Comparison of ENCODE assay signal across 17 cellular contexts in genomic region chr12:58414398-58414871, GRCh38.
DNase-seq lines count a peak whose midpoint lies in the region; ATAC-seq and TF ChIP-seq lines count a peak whose summit lies in the region.
"Had no signal": no experiment of that assay in that cellular context is flagged by ENCODE, and none has a peak within 500 bp of the region (broad histone marks: within the 10 kb centered on the region; RNA-seq: fewer than 3 reads in every experiment).

No MANE protein-coding gene starts in this region.

- ATAC-seq in omental fat pad (ENCODE audit: low FRiP score) (peak; percentile 44), GM21723 (IDR thresholded peaks at IDR 0.05; ENCODE audit: unreplicated experiment) (no peak), GM21390 (IDR thresholded peaks at IDR 0.05; ENCODE audit: unreplicated experiment) (no peak)
- ATAC-seq in activated T-cell treated with anti-CD3 and anti-CD28 coated beads, Interleukin-2, amount 50 U/mL, for 4 hours = no peak
- ATAC-seq: lower lobe of right lung had no signal

- DNase-seq in AG08396 (ENCODE audit: low spot score) = peak; percentile 9
- peak; percentile 50 for DNase-seq in NCI-H69 (lab: John Stamatoyannopoulos, UW)
- DNase-seq in dermis blood vessel endothelial cell = peak; percentile 34
- no peak for DNase-seq in omental fat pad (ENCODE audit: low spot score)
- no peak for DNase-seq in testis
- DNase-seq in activated T-cell treated with anti-CD3 and anti-CD28 coated beads, Interleukin-2, amount 50 U/mL, for 4 hours = no peak
- DNase-seq: activated CD4-positive, alpha-beta T cell treated with anti-CD3 and anti-CD28 coated beads, Interleukin-2, amount 50 U/mL, for 1 hour; activated effector memory CD4-positive, alpha-beta T cell treated with Interleukin-2 at 50 U/mL for 16 hours; endodermal cell; hypothalamus; lower lobe of right lung; NCI-H2171 treated with DMSO at 0.1 percent for 48 hours; T-helper 1 cell had no signal

- peaks cover 21% of the 10 kb centered on the region for H3K4me1 ChIP-seq in testis
- H3K4me1 ChIP-seq: lower lobe of right lung had no signal

- no peaks in the 10 kb centered on the region for H3K9me3 Mint-ChIP-seq in activated T-cell treated with anti-CD3 and anti-CD28 coated beads, Interleukin-2, amount 50 U/mL, for 4 hours
- H3K9me3 Mint-ChIP-seq: neural progenitor cell had no signal

- no peaks in the 10 kb centered on the region for H3K36me3 Mint-ChIP-seq in activated T-cell treated with anti-CD3 and anti-CD28 coated beads, Interleukin-2, amount 50 U/mL, for 4 hours (ENCODE audit: insufficient read depth)
- H3K36me3 Mint-ChIP-seq: brain, neural progenitor cell had no signal

- intact Hi-C loops in testis (cut with DNase I; ENCODE audit: low total_unique reads) = no loop called here

- no peaks in the 10 kb centered on the region for H3K27me3 ChIP-seq in testis
- H3K27me3 ChIP-seq: neural progenitor cell had no signal

- no peak overlapping the region for H3K4me3 ChIP-seq in testis
- H3K4me3 ChIP-seq: lower lobe of right lung, neural progenitor cell had no signal

- H3K27ac ChIP-seq in testis = peak overlapping the region in 1 of 2 donors; percentile 54
- H3K27ac ChIP-seq: lower lobe of right lung, neural progenitor cell had no signal

- H3K9me3 ChIP-seq in testis = no peaks in the 10 kb centered on the region
- H3K9me3 ChIP-seq: lower lobe of right lung had no signal

- no peaks in the 10 kb centered on the region for H3K36me3 ChIP-seq in testis (ENCODE audit: low read depth, missing control alignments)
- H3K36me3 ChIP-seq: lower lobe of right lung, neural progenitor cell had no signal

- H3K4me1 Mint-ChIP-seq in activated T-cell treated with anti-CD3 and anti-CD28 coated beads, Interleukin-2, amount 50 U/mL, for 4 hours (ENCODE audit: low read depth) = no peaks in the 10 kb centered on the region

- no peak for TF ChIP-seq POLR2A in testis (IDR thresholded peaks at IDR 0.05)

- H3K4me3 Mint-ChIP-seq in activated T-cell treated with anti-CD3 and anti-CD28 coated beads, Interleukin-2, amount 50 U/mL, for 4 hours = no peak overlapping the region
- H3K4me3 Mint-ChIP-seq: brain, endodermal cell, neural progenitor cell had no signal

- peaks cover 4% of the 10 kb centered on the region for H3K27me3 Mint-ChIP-seq in activated T-cell treated with anti-CD3 and anti-CD28 coated beads, Interleukin-2, amount 50 U/mL, for 4 hours (ENCODE audit: low read depth)

- 55 to 57% methylated on average over 2 of the region's 2 CpGs for WGBS in testis, 2 donors

- TF ChIP-seq CTCF in omental fat pad (IDR thresholded peaks at IDR 0.05) (no peak), testis (IDR thresholded peaks at IDR 0.05) (no peak)

Comparison
In these comparisons a context has a peak if more than half of its experiments do, and no peak if none do; other contexts are left out.
1. DNase-seq: peak in AG08396 (single experiment), NCI-H69 (single experiment) and dermis blood vessel endothelial cell (single experiment); none in omental fat pad (single experiment), testis (single experiment) and activated T-cell treated with anti-CD3 and anti-CD28 coated beads, Interleukin-2, amount 50 U/mL, for 4 hours (single experiment).